Comparison of ENCODE assay signal across 9 cellular contexts in genomic region chr20:33672426-33673114, GRCh38. TPM values are rescaled to one million over a fixed set of nuclear protein-coding genes. Genes with fewer than 3 reads are reported as not detected.
DNase-seq lines count a peak whose midpoint lies in the region; ATAC-seq, FAIRE-seq and TF ChIP-seq lines count a peak whose summit lies in the region.
"Had no signal": no experiment of that assay in that cellular context is flagged by ENCODE, and none has a peak within 500 bp of the region (broad histone marks: within the 10 kb centered on the region; RNA-seq: fewer than 3 reads in every experiment).

No MANE protein-coding gene starts in this region.

- no peaks in the 10 kb centered on the region for H3K9me3 Mint-ChIP-seq in activated naive CD4-positive, alpha-beta T cell treated with anti-CD3 and anti-CD28 coated beads, Interleukin-2, amount 50 U/mL, for 24 hours

- H3K36me3 ChIP-seq in kidney (ENCODE audit: control insufficient read depth in 1 of 2, insufficient read depth in 2 of 2, low read length in 2 of 2) (peaks cover 0 to 5% of the 10 kb centered on the region in 2 donors), transverse colon (peaks cover 0 to 5% (median 0%) of the 10 kb centered on the region in 4 donors)

- H3K4me3 ChIP-seq in kidney (ENCODE audit: low read length in 2 of 2) (peak overlapping the region in 1 of 2 donors; percentile 82), transverse colon (peak overlapping the region in 3 of 4 donors; percentile 72 to 91 (median 84))

- TF ChIP-seq POLR2A in transverse colon (IDR thresholded peaks at IDR 0.05) = no peak

- 73% methylated on average over 17 of the region's 17 CpGs; no CpG with 5 or more reads in 1 of the 2 donors for WGBS in transverse colon (ENCODE audit: low coverage in 1 of 2), 2 donors

- no peak for TF ChIP-seq EP300 in transverse colon (IDR thresholded peaks at IDR 0.05; ENCODE audit: low read depth)

- H3K4me1 Mint-ChIP-seq in activated naive CD4-positive, alpha-beta T cell treated with anti-CD3 and anti-CD28 coated beads, Interleukin-2, amount 50 U/mL, for 24 hours = peaks cover 30% of the 10 kb centered on the region

- H3K4me3 Mint-ChIP-seq in activated naive CD4-positive, alpha-beta T cell treated with anti-CD3 and anti-CD28 coated beads, Interleukin-2, amount 50 U/mL, for 24 hours = peak overlapping the region; percentile 68

- no peaks in the 10 kb centered on the region for H3K27me3 Mint-ChIP-seq in activated naive CD4-positive, alpha-beta T cell treated with anti-CD3 and anti-CD28 coated beads, Interleukin-2, amount 50 U/mL, for 24 hours

- no peak overlapping the region for H3K9ac ChIP-seq in kidney (ENCODE audit: low read length in 2 of 2)

- H3K4me1 ChIP-seq in kidney (ENCODE audit: control insufficient read depth in 1 of 2, insufficient read depth in 1 of 2, low read depth in 1 of 2, low read length in 2 of 2) (peaks cover 4 to 28% of the 10 kb centered on the region in 2 donors), transverse colon (peaks cover 16 to 48% (median 41%) of the 10 kb centered on the region in 4 donors)

- H3K9me3 ChIP-seq in kidney (ENCODE audit: control insufficient read depth in 1 of 2, low read length in 2 of 2) = no peaks in the 10 kb centered on the region
- H3K9me3 ChIP-seq in transverse colon = no peaks in the 10 kb centered on the region

- no peak for DNase-seq in activated naive CD4-positive, alpha-beta T cell treated with anti-CD3 and anti-CD28 coated beads, Interleukin-2, amount 50 U/mL, for 16 hours
- DNase-seq in kidney (peak; percentile 56), transverse colon (no peak), NCI-H526 treated with DMSO at 0.1 percent for 48 hours (lab: John Stamatoyannopoulos, UW) (no peak)
- DNase-seq in activated CD4-positive, alpha-beta T cell treated with anti-CD3 and anti-CD28 coated beads, Interleukin-2, amount 50 U/mL, for 4 hours = no peak

- no peaks in the 10 kb centered on the region for H3K36me3 Mint-ChIP-seq in activated naive CD4-positive, alpha-beta T cell treated with anti-CD3 and anti-CD28 coated beads, Interleukin-2, amount 50 U/mL, for 24 hours

- H3K27ac ChIP-seq in VCaP = peak overlapping the region; percentile 98
- H3K27ac ChIP-seq in kidney (ENCODE audit: low read depth in 2 of 2, low read length in 2 of 2) = no peak overlapping the region
- H3K27ac ChIP-seq in transverse colon = peak overlapping the region in 3 of 4 donors; percentile 89 to 96 (median 91)

- H3K27ac Mint-ChIP-seq in activated naive CD4-positive, alpha-beta T cell treated with anti-CD3 and anti-CD28 coated beads, Interleukin-2, amount 50 U/mL, for 24 hours = peak overlapping the region; percentile 74

- in situ Hi-C loops in transverse colon (cut with MboI; ENCODE audit: low pct_ligation_motif_present in 1 of 4, low pct_unique_long_range_greater_than_20kb in 1 of 4, low sequenced_read_pairs in 3 of 4) = no loop called here

- intact Hi-C loops in kidney (cut with DNase I) (no loop called here), transverse colon (cut with DNase I; ENCODE audit: low total_unique reads) (loop anchor here (5.0 kb wide), 1 partner anchor 225 kb away; no protein-coding TSS in a partner anchor)

- no peak for ATAC-seq in GM21515 (IDR thresholded peaks at IDR 0.05; ENCODE audit: unreplicated experiment)

- FAIRE-seq in kidney (lab: Jason Lieb, UNC) = no peak

- TF ChIP-seq CTCF in VCaP (conservative IDR thresholded peaks at IDR 0.05) (no peak), kidney (IDR thresholded peaks at IDR 0.05; ENCODE audit: borderline replicate concordance, extremely low read depth, insufficient read depth) (no peak), transverse colon (IDR thresholded peaks at IDR 0.05) (no peak)

- no peaks in the 10 kb centered on the region for H3K27me3 ChIP-seq in transverse colon

RNA-seq across cellular contexts. Expression of gene NECAB3, which starts 1.7 kb away (rescaled TPM):
- 19.7 TPM for total RNA-seq in kidney
- polyA plus RNA-seq in kidney (ENCODE audit: insufficient read depth, low read depth, low replicate concordance) = 35.6 TPM
- total RNA-seq in transverse colon = 100 to 1,000 TPM in 1 of 4 donors, 10 to 100 TPM in 3; 26.1 to 180 (median 94.5) TPM

RNA-seq across cellular contexts. Expression of gene ACTL10, which starts 5.8 kb away (rescaled TPM):
- total RNA-seq in kidney = 3.0 TPM
- 1.7 TPM for polyA plus RNA-seq in kidney (ENCODE audit: insufficient read depth, low read depth, low replicate concordance)
- total RNA-seq in transverse colon = 10 to 100 TPM in 1 of 4 donors, 1 to 10 TPM in 2, not detected in 1; 1.5 to 14.1 (median 3.0) TPM
- total RNA-seq: RPMI7951 had no signal

RNA-seq across cellular contexts. Expression of gene C20orf144, which starts 10.4 kb away (rescaled TPM):
- total RNA-seq in kidney (0.16 TPM), transverse colon (not detected)
- polyA plus RNA-seq in kidney (ENCODE audit: insufficient read depth, low read depth, low replicate concordance) = not detected

RNA-seq across cellular contexts. Expression of gene E2F1, which starts 13.6 kb away (rescaled TPM):
- total RNA-seq in kidney = 1.5 TPM
- polyA plus RNA-seq in kidney (ENCODE audit: insufficient read depth, low read depth, low replicate concordance) = 0.90 TPM
- 1 to 10 TPM in 3 of 4 donors, not detected in 1; 1.2 to 2.7 (median 2.1) TPM for total RNA-seq in transverse colon

RNA-seq across cellular contexts. Expression of gene PXMP4, which starts 47.5 kb away (rescaled TPM):
- total RNA-seq in kidney (11.6 TPM), transverse colon (10 to 100 TPM in 1 of 4 donors, 1 to 10 TPM in 3; 1.6 to 12.0 (median 5.5) TPM)
- 9.8 TPM for polyA plus RNA-seq in kidney (ENCODE audit: insufficient read depth, low read depth, low replicate concordance)

Comparison
In these comparisons a context has a peak if more than half of its experiments do, and no peak if none do; other contexts are left out.
1. H3K27ac ChIP-seq: peak in VCaP (single experiment) and transverse colon (3 of 4); none in kidney (0 of 2).